In genomic region chr7:4531236-4531635, GRCh38 we compare ENCODE assay signal across 14 cellular contexts.
DNase-seq lines count a peak whose midpoint lies in the region; ATAC-seq and TF ChIP-seq lines count a peak whose summit lies in the region.
"Had no signal": no experiment of that assay in that cellular context is flagged by ENCODE, and none has a peak within 500 bp of the region (broad histone marks: within the 10 kb centered on the region; RNA-seq: fewer than 3 reads in every experiment).

No MANE protein-coding gene starts in this region.

- peak in 1 of 3 donors; percentile 7 for TF ChIP-seq POLR2A in body of pancreas (IDR thresholded peaks at IDR 0.05)

- H3K36me3 ChIP-seq in GM23338 (ENCODE audit: insufficient read depth) (no peaks in the 10 kb centered on the region), body of pancreas (replicated peaks in 1 of 2; ENCODE audit: insufficient read depth in 1 of 2, low read depth in 2 of 2) (no peaks in the 10 kb centered on the region), aorta (ENCODE audit: control insufficient read depth in 1 of 2, insufficient read depth in 2 of 2, low read length in 1 of 2) (no peaks in the 10 kb centered on the region)
- H3K36me3 ChIP-seq: HAP-1, Peyer's patch had no signal

- H4K20me1 ChIP-seq in GM23338 (replicated peaks; ENCODE audit: insufficient read depth): no peaks in the 10 kb centered on the region

- H2AFZ ChIP-seq in GM23338: no peak overlapping the region

- H3K4me1 ChIP-seq in GM23338 (ENCODE audit: insufficient read depth) (peaks cover 15% of the 10 kb centered on the region; the same call in 1 of the 2 replicates), body of pancreas (peaks cover 4% of the 10 kb centered on the region), aorta (ENCODE audit: control insufficient read depth in 1 of 2, insufficient read depth in 2 of 2, low read length in 2 of 2) (no peaks in the 10 kb centered on the region)
- H3K4me1 ChIP-seq: HAP-1, Peyer's patch had no signal

- 45% methylated on average over 7 of the region's 7 CpGs for WGBS in body of pancreas, 2 donors
- WGBS in aorta, 2 donors: 55 to 72% methylated on average over 7 of the region's 7 CpGs

- H3K36me3 Mint-ChIP-seq in GM23338 (ENCODE audit: low read depth) (peaks cover 7% of the 10 kb centered on the region), type B pancreatic cell (no peaks in the 10 kb centered on the region)

- H3K9me3 ChIP-seq in body of pancreas (no peaks in the 10 kb centered on the region), aorta (ENCODE audit: control insufficient read depth, low read length) (no peaks in the 10 kb centered on the region)
- H3K9me3 ChIP-seq: HAP-1, Peyer's patch had no signal

- H3F3A ChIP-seq in GM23338 (replicated peaks; ENCODE audit: low read depth): no peaks in the 10 kb centered on the region

- H3K27ac ChIP-seq in GM23338 (ENCODE audit: low read depth) (peak overlapping the region; percentile 86), body of pancreas (peak overlapping the region in 1 of 4 donors; percentile 10), aorta (ENCODE audit: low read depth in 1 of 2, low read length in 2 of 2) (no peak overlapping the region)
- H3K27ac ChIP-seq: Peyer's patch had no signal

- H3K9me2 ChIP-seq in GM23338 (ENCODE audit: insufficient read depth): no peaks in the 10 kb centered on the region

- H3K27me3 ChIP-seq in GM23338 (ENCODE audit: insufficient read depth) (no peaks in the 10 kb centered on the region), body of pancreas (peaks cover 0 to 4% of the 10 kb centered on the region in 2 donors), aorta (ENCODE audit: control insufficient read depth in 1 of 2, insufficient read depth in 2 of 2, low read length in 1 of 2) (no peaks in the 10 kb centered on the region)
- H3K27me3 ChIP-seq: Peyer's patch had no signal

- TF ChIP-seq CTCF in GM23338 (conservative IDR thresholded peaks at IDR 0.05; ENCODE audit: low read depth in 2 of 2): no peak
- no peak for TF ChIP-seq CTCF in body of pancreas (IDR thresholded peaks at IDR 0.05)
- TF ChIP-seq CTCF in type B pancreatic cell (conservative IDR thresholded peaks at IDR 0.05): no peak

- H3K4me3 Mint-ChIP-seq in GM23338: no peak overlapping the region; the same call in 2 of the 3 replicates
- no peak overlapping the region for H3K4me3 Mint-ChIP-seq in type B pancreatic cell

- intact Hi-C loops in body of pancreas (cut with DNase I): no loop called here
- intact Hi-C loops in aorta (cut with DNase I): no loop called here

- H3K9me3 Mint-ChIP-seq in GM23338: peaks cover 80% of the 10 kb centered on the region
- no peaks in the 10 kb centered on the region for H3K9me3 Mint-ChIP-seq in type B pancreatic cell

- H3K4me1 Mint-ChIP-seq in GM23338 (peaks cover 9% of the 10 kb centered on the region; the same call in 1 of the 3 replicates), type B pancreatic cell (ENCODE audit: unreplicated experiment) (no peaks in the 10 kb centered on the region)

- no peak overlapping the region for H3K4me3 ChIP-seq in GM23338
- no peak overlapping the region for H3K4me3 ChIP-seq in body of pancreas
- H3K4me3 ChIP-seq in aorta (ENCODE audit: low read length in 2 of 2): no peak overlapping the region
- H3K4me3 ChIP-seq: HAP-1, Peyer's patch had no signal

- H3K27me3 Mint-ChIP-seq in GM23338 (ENCODE audit: insufficient read depth, low read depth, poor library complexity) (peaks cover 8% of the 10 kb centered on the region), type B pancreatic cell (peaks cover 7% of the 10 kb centered on the region)

- no peaks in the 10 kb centered on the region for H3K79me2 ChIP-seq in GM23338 (replicated peaks; ENCODE audit: insufficient read depth)

- ATAC-seq in GM23338: peak; percentile 88
- peak; percentile 18 for ATAC-seq in body of pancreas
- no peak for ATAC-seq in GM21737 (IDR thresholded peaks at IDR 0.05; ENCODE audit: unreplicated experiment)
- ATAC-seq in aorta (ENCODE audit: low FRiP score): no peak
- ATAC-seq: Right ventricle myocardium inferior had no signal

- peak overlapping the region; percentile 50 for H3K4me2 ChIP-seq in GM23338

- peak; percentile 52 for DNase-seq in ELF-1 (ENCODE audit: low read depth, low spot score)
- peak; percentile 75 for DNase-seq in GM23338 (ENCODE audit: low spot score)
- DNase-seq in NCI-H2081 treated with DMSO at 0.1 percent for 48 hours (lab: John Stamatoyannopoulos, UW): peak; percentile 27
- peak in 2 of 4 donors; percentile 41 to 53 for DNase-seq in body of pancreas
- DNase-seq in NOMO-1 (lab: John Stamatoyannopoulos, UW; ENCODE audit: unreplicated experiment in 2 of 2): no peak
- no peak for DNase-seq in aorta
- DNase-seq in type B pancreatic cell (ENCODE audit: extremely low spot score, unreplicated experiment): no peak
- DNase-seq: COR-L47, NCI-H1436 treated with DMSO at 0.1 percent for 48 hours, NCI-H524 treated with DMSO at 0.1 percent for 48 hours, Peyer's patch had no signal

- no peak overlapping the region for H3K27ac Mint-ChIP-seq in GM23338
- H3K27ac Mint-ChIP-seq in type B pancreatic cell: no peak overlapping the region

TF ChIP-seq in GM23338, 12 proteins besides CTCF, POLR2A, EP300 and RAD21 (continues in another document):
- no peak for TF ChIP-seq CREB1 (CRISPR knock-in tag; IDR thresholded peaks at IDR 0.05; ENCODE audit: low read depth)
- TF ChIP-seq NANOG (IDR thresholded peaks at IDR 0.05; ENCODE audit: borderline replicate concordance): no peak
- no peak for TF ChIP-seq JUNB (IDR thresholded peaks at IDR 0.05; ENCODE audit: unreplicated experiment)
- TF ChIP-seq EZH2 (IDR thresholded peaks at IDR 0.05; ENCODE audit: low read depth, unreplicated experiment): no peak
- TF ChIP-seq ETS1 (IDR thresholded peaks at IDR 0.05): no peak
- TF ChIP-seq POLR2AphosphoS5 (IDR thresholded peaks at IDR 0.05; ENCODE audit: low read depth): no peak
- TF ChIP-seq STAT1 (IDR thresholded peaks at IDR 0.05; ENCODE audit: unreplicated experiment): no peak
- no peak for TF ChIP-seq ZNF331 (CRISPR knock-in tag; IDR thresholded peaks at IDR 0.05; ENCODE audit: low read depth)
- TF ChIP-seq REST (IDR thresholded peaks at IDR 0.05; ENCODE audit: unreplicated experiment): no peak
- no peak for TF ChIP-seq ZNF114 (CRISPR knock-in tag; IDR thresholded peaks at IDR 0.05)
- TF ChIP-seq EZH2phosphoT487 (IDR thresholded peaks at IDR 0.05; ENCODE audit: unreplicated experiment): no peak

Comparison
In these comparisons a context has a peak if more than half of its experiments do, and no peak if none do; other contexts are left out.
1. DNase-seq: peak in ELF-1 (single experiment), GM23338 (single experiment) and NCI-H2081 treated with DMSO at 0.1 percent for 48 hours (single experiment); none in NOMO-1 (0 of 2), aorta (0 of 2) and type B pancreatic cell (single experiment).
2. ATAC-seq: peak in GM23338 (single experiment) and body of pancreas (single experiment); none in GM21737 (single experiment) and aorta (single experiment).